25 cellular contexts compared by ENCODE assay signal in the genomic region with DNA sequence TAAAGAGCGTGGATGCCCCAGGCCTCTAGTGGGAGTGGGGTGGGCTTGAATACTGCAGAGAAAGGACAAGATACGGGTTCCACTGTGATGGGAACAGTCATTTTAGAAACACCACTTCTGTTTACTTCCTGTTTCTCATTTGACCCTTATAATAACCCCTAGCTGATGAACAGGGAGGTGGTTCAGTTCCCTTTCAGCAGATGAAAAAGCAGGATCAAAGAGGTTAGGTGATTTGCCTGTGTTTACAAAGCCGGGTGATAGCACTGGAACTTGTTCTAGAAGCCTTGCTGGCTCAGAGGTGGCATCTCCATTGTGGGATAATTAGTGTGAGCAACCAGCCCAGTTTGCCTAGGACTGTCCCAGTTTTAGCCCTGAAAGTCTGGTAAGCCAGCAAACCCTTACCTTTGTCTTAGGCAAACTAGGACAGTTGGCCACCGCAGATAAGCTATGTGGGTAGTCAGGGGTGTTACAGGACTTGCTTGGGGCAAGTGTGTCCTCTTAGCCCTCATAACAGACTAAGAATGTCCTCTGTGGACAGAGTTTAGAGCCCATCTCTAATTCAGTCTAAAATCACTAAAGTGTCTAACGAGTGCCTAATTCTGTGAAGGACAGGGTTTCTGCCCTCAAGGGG. TPM values are rescaled to one million over a fixed set of nuclear protein-coding genes. Genes with fewer than 3 reads are reported as not detected.
DNase-seq lines count a peak whose midpoint lies in the region; ATAC-seq, FAIRE-seq and TF ChIP-seq lines count a peak whose summit lies in the region.
"Had no signal": no experiment of that assay in that cellular context is flagged by ENCODE, and none has a peak within 500 bp of the region (broad histone marks: within the 10 kb centered on the region; RNA-seq: fewer than 3 reads in every experiment).

No MANE protein-coding gene starts in this region.

- TF ChIP-seq EP300 in HepG2 (IDR thresholded peaks at IDR 0.05; ENCODE audit: low read depth in 2 of 2, low read length in 2 of 2), result peak in 1 of 2 experiments; percentile 44; a peak in 1 of 4 replicates
- TF ChIP-seq EP300 in HepG2 (CRISPR knock-in tag; IDR thresholded peaks at IDR 0.05; ENCODE audit: borderline replicate concordance), result no peak

- CTCF ChIA-PET in HepG2 (lab: Yijun Ruan, JAX; ENCODE audit: low intra/inter-chr PET ratio, low total read pairs), result no interaction called here

- POLR2A ChIA-PET in HepG2 (lab: Yijun Ruan, JAX), result interaction anchor here (11.4 kb wide), 1 partner anchor 23 kb away, joined by 827 read pairs; a partner anchor contains a TSS

- ATAC-seq in HepG2, result no peak
- ATAC-seq in right lobe of liver, result no peak
- ATAC-seq in GM21737 (IDR thresholded peaks at IDR 0.05; ENCODE audit: unreplicated experiment), result no peak
- ATAC-seq: activated CD8-positive, alpha-beta memory T cell treated with anti-CD3 and anti-CD28 coated beads, Interleukin-2, amount 10 ng/mL, durations not matched to agents 7 days and 5 days; gastroesophageal sphincter; natural killer cell treated with Interleukin-12 subunit alpha and Interleukin-12 subunit beta and Interleukin-15 and Interleukin-18, amount 100 ng/mL, for 72 hours had no signal

- H4K20me1 ChIP-seq in HepG2 (ENCODE audit: insufficient read depth, low read length), result no peaks in the 10 kb centered on the region; the same call in 1 of the 2 replicates
- H4K20me1 ChIP-seq in OCI-LY3 (ENCODE audit: insufficient read depth, low read length), result no peaks in the 10 kb centered on the region

- H3K4me1 ChIP-seq in HepG2 (ENCODE audit: insufficient read depth, low read length) (peaks cover 58% of the 10 kb centered on the region), right lobe of liver (peaks cover 0 to 59% (median 30%) of the 10 kb centered on the region in 4 donors), OCI-LY3 (ENCODE audit: low read length) (peaks cover 20% of the 10 kb centered on the region)

- in situ Hi-C loops in HepG2 (cut with HindIII; ENCODE audit: extremely low pct_ligation_motif_present, low pct_unique_long_range_greater_than_20kb), result no loop called here

- no peak overlapping the region for H2AFZ ChIP-seq in HepG2 (ENCODE audit: low read length)
- H2AFZ ChIP-seq in OCI-LY3 (ENCODE audit: low read depth, low read length), result no peak overlapping the region

- H3K27ac ChIP-seq in HepG2 (ENCODE audit: extremely low read length, insufficient read depth, low read length), result no peak overlapping the region
- peak overlapping the region in 1 of 3 donors; percentile 13 for H3K27ac ChIP-seq in right lobe of liver
- no peak overlapping the region for H3K27ac ChIP-seq in OCI-LY3 (ENCODE audit: low read length)
- peak overlapping the region; percentile 38 for H3K27ac ChIP-seq in layer of hippocampus (ENCODE audit: low read depth, low read length)

- TF ChIP-seq RAD21 in HepG2 (CRISPR knock-in tag; IDR thresholded peaks at IDR 0.05), result no peak

- no peak for FAIRE-seq in HepG2 (lab: Jason Lieb, UNC)
- FAIRE-seq: TTC549 had no signal

- H3K36me3 ChIP-seq in HepG2 (replicated peaks in 1 of 2; ENCODE audit: control insufficient read depth in 1 of 2, insufficient read depth in 2 of 2, low read length in 2 of 2), result peaks cover 49 to 64% of the 10 kb centered on the region in 2 experiments
- H3K36me3 ChIP-seq in right lobe of liver, result peaks cover 0 to 62% (median 38%) of the 10 kb centered on the region in 4 donors
- H3K36me3 ChIP-seq in OCI-LY3 (replicated peaks; ENCODE audit: low read depth, low read length), result no peaks in the 10 kb centered on the region

- no peak for TF ChIP-seq POLR2A in HepG2 (IDR thresholded peaks at IDR 0.05; ENCODE audit: insufficient read depth in 1 of 2, low read depth in 2 of 2, low read length in 2 of 2)
- TF ChIP-seq POLR2A in right lobe of liver (IDR thresholded peaks at IDR 0.05), result no peak

- WGBS in HepG2 (ENCODE audit: low lambda C conversion rate), result 79% methylated on average over 5 of the region's 5 CpGs
- WGBS in right lobe of liver (ENCODE audit: insufficient coverage, low coverage, low lambda C conversion rate, missing lambda C conversion rate), result 54% methylated on average over 4 of the region's 5 CpGs

- H3K27me3 ChIP-seq in HepG2 (ENCODE audit: control insufficient read depth in 1 of 2, insufficient read depth in 2 of 2, low read length in 2 of 2) (no peaks in the 10 kb centered on the region), right lobe of liver (no peaks in the 10 kb centered on the region), OCI-LY3 (ENCODE audit: low read depth, low read length) (no peaks in the 10 kb centered on the region), layer of hippocampus (ENCODE audit: control insufficient read depth, insufficient read depth, low read length) (no peaks in the 10 kb centered on the region)
- H3K27me3 ChIP-seq: gastroesophageal sphincter had no signal

- intact Hi-C loops in HepG2 (cut with micrococcal nuclease; ENCODE audit: unreplicated experiment) (no loop called here), right lobe of liver (cut with DNase I) (no loop called here)

- no peak overlapping the region for H3K9ac ChIP-seq in HepG2 (ENCODE audit: insufficient read depth, low read depth, low read length)
- no peak overlapping the region for H3K9ac ChIP-seq in OCI-LY3 (ENCODE audit: low read length)

- H3K4me3 ChIP-seq in HepG2 (replicated peaks in 1 of 3; ENCODE audit: insufficient read depth in 1 of 3, low read depth in 2 of 3, low read length in 3 of 3) (no peak overlapping the region), right lobe of liver (no peak overlapping the region), OCI-LY3 (ENCODE audit: low read length) (no peak overlapping the region)
- H3K4me3 ChIP-seq: gastroesophageal sphincter had no signal

- H3K79me2 ChIP-seq in HepG2 (ENCODE audit: insufficient read depth, low read length), result peaks cover 3% of the 10 kb centered on the region
- H3K79me2 ChIP-seq in OCI-LY3 (ENCODE audit: low read length), result no peaks in the 10 kb centered on the region

- no TSS peak for BruUV-seq in HepG2 (replicated peaks; lab: Mats Ljungman, UMichigan)

- DNase-seq in HepG2 (ENCODE audit: low spot score) (peak; percentile 67), right lobe of liver (no peak), NCI-H82 treated with DMSO at 0.1 percent for 48 hours (lab: John Stamatoyannopoulos, UW; ENCODE audit: unreplicated experiment) (no peak), activated gamma-delta T cell treated with Interleukin-2 at 50 U/mL for 16 hours (no peak), NCI-H748 (lab: John Stamatoyannopoulos, UW; ENCODE audit: unreplicated experiment) (no peak)
- DNase-seq: activated CD4-positive, alpha-beta T cell treated with anti-CD3 and anti-CD28 coated beads for 48 hours; activated CD8-positive, alpha-beta memory T cell treated with anti-CD3 and anti-CD28 coated beads, Interleukin-2, amount 10 ng/mL, durations not matched to agents 7 days and 5 days; erythroblast; NCI-H1436; NCI-H2171; NCI-H69; posterior cingulate gyrus; stimulated activated CD4-positive, alpha-beta T cell treated with anti-CD3 and anti-CD28 coated beads, Interleukin-2, amount 100 ng/mL, for 48 hours; SW 1271 had no signal

- H3K9me3 ChIP-seq in HepG2 (ENCODE audit: low read length) (no peaks in the 10 kb centered on the region), right lobe of liver (no peaks in the 10 kb centered on the region), OCI-LY3 (ENCODE audit: insufficient read depth, low read length) (no peaks in the 10 kb centered on the region)
- H3K9me3 ChIP-seq: gastroesophageal sphincter had no signal

- TF ChIP-seq CTCF in HepG2 (CRISPR knock-in tag; IDR thresholded peaks at IDR 0.05) (no peak), right lobe of liver (IDR thresholded peaks at IDR 0.05) (no peak), OCI-LY3 (IDR thresholded peaks at IDR 0.05; ENCODE audit: low read depth, low read length) (no peak)

- H3K4me2 ChIP-seq in HepG2 (ENCODE audit: low read depth, low read length) (no peak overlapping the region; the same call in 1 of the 2 replicates), OCI-LY3 (ENCODE audit: low read length) (peak overlapping the region; percentile 33)

RNA-seq across cellular contexts. Expression of a gene that starts 7.5 kb away (rescaled TPM):
- total RNA-seq in HepG2 (2016; rRNA removed; fragmentation: Illumina TruSeq; extraction: Trizol) (not detected in 2 replicates), right lobe of liver (not detected)
- total RNA-seq in HepG2 (2016; cell fraction: cytosol; rRNA removed; fragmentation: Illumina TruSeq; extraction: Trizol; ENCODE audit: low read depth), result not detected in 2 replicates
- total RNA-seq in HepG2 (2016; cell fraction: insoluble cytoplasmic fraction; rRNA removed; fragmentation: Illumina TruSeq; extraction: Trizol), result not detected in 2 replicates
- not detected in 2 replicates for total RNA-seq in HepG2 (2016; cell fraction: membrane; rRNA removed; fragmentation: Illumina TruSeq; extraction: Trizol)
- total RNA-seq in HepG2 (2016; cell fraction: nucleus; rRNA removed; fragmentation: Illumina TruSeq; extraction: Trizol), result not detected in 2 replicates
- 0.20 TPM in 1 of 2 replicates, not detected in the other for polyA plus RNA-seq in HepG2 (2011; rRNA removed)
- not detected in 2 replicates for polyA plus RNA-seq in HepG2 (2011; cell fraction: cytosol; rRNA removed)
- polyA plus RNA-seq in HepG2 (2011; cell fraction: nucleus; rRNA removed), result not detected in 2 replicates
- not detected in 2 replicates for polyA plus RNA-seq in HepG2 (2012)
- polyA plus RNA-seq in HepG2 (2016; cell fraction: cytosol; fragmentation: Illumina TruSeq; extraction: Trizol; ENCODE audit: low read depth), result not detected in 2 replicates
- polyA plus RNA-seq in HepG2 (2016; cell fraction: insoluble cytoplasmic fraction; fragmentation: Illumina TruSeq; extraction: Trizol; ENCODE audit: low read depth), result not detected in 2 replicates
- not detected in 2 replicates for polyA plus RNA-seq in HepG2 (2016; cell fraction: membrane; fragmentation: Illumina TruSeq; extraction: Trizol; ENCODE audit: low read depth)
- not detected in 2 replicates for polyA plus RNA-seq in HepG2 (2016; cell fraction: nucleus; fragmentation: Illumina TruSeq; extraction: Trizol; ENCODE audit: insufficient read depth, low read depth)
- polyA minus RNA-seq in HepG2 (2011; rRNA and poly(A)+ RNA removed; ENCODE audit: low replicate concordance), result not detected in 2 replicates
- not detected in 2 replicates for polyA minus RNA-seq in HepG2 (2011; cell fraction: cytosol; rRNA and poly(A)+ RNA removed)
- not detected in 2 replicates for polyA minus RNA-seq in HepG2 (2011; cell fraction: nucleus; rRNA and poly(A)+ RNA removed)
- total RNA-seq: activated CD8-positive, alpha-beta memory T cell treated with anti-CD3 and anti-CD28 coated beads, Interleukin-2, amount 10 ng/mL, durations not matched to agents 7 days and 5 days; activated T-helper 2 cell treated with anti-CD3 and anti-CD28 coated beads, Interferon-gamma antibody, Interleukin-2, Interleukin-4, amounts not matched to agents 10 μg/mL and 5 μg/mL and 100 μg/mL, durations not matched to agents 14 hours and 24 hours and 36 hours; gastroesophageal sphincter; H4; HT1080; kidney epithelial cell; mesenteric fat pad; natural killer cell treated with Interleukin-12 subunit alpha and Interleukin-12 subunit beta and Interleukin-15 and Interleukin-18, amount 100 ng/mL, for 72 hours had no signal

RNA-seq across cellular contexts. Expression of a gene that starts 26.6 kb away (rescaled TPM):
- 14.7 and 16.5 TPM in 2 replicates for total RNA-seq in HepG2 (2016; rRNA removed; fragmentation: Illumina TruSeq; extraction: Trizol)
- total RNA-seq in HepG2 (2016; cell fraction: cytosol; rRNA removed; fragmentation: Illumina TruSeq; extraction: Trizol; ENCODE audit: low read depth), result 7.0 and 7.1 TPM in 2 replicates
- 12.6 and 13.0 TPM in 2 replicates for total RNA-seq in HepG2 (2016; cell fraction: insoluble cytoplasmic fraction; rRNA removed; fragmentation: Illumina TruSeq; extraction: Trizol)
- total RNA-seq in HepG2 (2016; cell fraction: membrane; rRNA removed; fragmentation: Illumina TruSeq; extraction: Trizol), result 9.7 and 10.2 TPM in 2 replicates
- 47.7 and 58.7 TPM in 2 replicates for total RNA-seq in HepG2 (2016; cell fraction: nucleus; rRNA removed; fragmentation: Illumina TruSeq; extraction: Trizol)
- 30.8 and 33.6 TPM in 2 replicates for polyA plus RNA-seq in HepG2 (2011; rRNA removed)
- 30.4 and 39.0 TPM in 2 replicates for polyA plus RNA-seq in HepG2 (2011; cell fraction: cytosol; rRNA removed)
- polyA plus RNA-seq in HepG2 (2011; cell fraction: nucleus; rRNA removed), result 188 and 243 TPM in 2 replicates
- polyA plus RNA-seq in HepG2 (2012), result 92.4 and 98.3 TPM in 2 replicates
- 2.5 TPM in 2 replicates for polyA plus RNA-seq in HepG2 (2016; cell fraction: cytosol; fragmentation: Illumina TruSeq; extraction: Trizol; ENCODE audit: low read depth)
- polyA plus RNA-seq in HepG2 (2016; cell fraction: insoluble cytoplasmic fraction; fragmentation: Illumina TruSeq; extraction: Trizol; ENCODE audit: low read depth), result 11.6 and 18.1 TPM in 2 replicates
- polyA plus RNA-seq in HepG2 (2016; cell fraction: membrane; fragmentation: Illumina TruSeq; extraction: Trizol; ENCODE audit: low read depth), result 4.9 TPM in 2 replicates
- polyA plus RNA-seq in HepG2 (2016; cell fraction: nucleus; fragmentation: Illumina TruSeq; extraction: Trizol; ENCODE audit: insufficient read depth, low read depth), result 95.2 and 99.3 TPM in 2 replicates
- polyA minus RNA-seq in HepG2 (2011; rRNA and poly(A)+ RNA removed; ENCODE audit: low replicate concordance), result 6.6 and 218 TPM in 2 replicates
- polyA minus RNA-seq in HepG2 (2011; cell fraction: cytosol; rRNA and poly(A)+ RNA removed), result 92.2 and 104 TPM in 2 replicates
- 85.0 and 102 TPM in 2 replicates for polyA minus RNA-seq in HepG2 (2011; cell fraction: nucleus; rRNA and poly(A)+ RNA removed)
- 100 to 1,000 TPM; 268 to 387 (median 301) TPM for total RNA-seq in right lobe of liver

RNA-seq across cellular contexts. Expression of a gene that starts 43.8 kb away (rescaled TPM):
- total RNA-seq in HepG2 (2016; rRNA removed; fragmentation: Illumina TruSeq; extraction: Trizol) (19.4 and 28.0 TPM in 2 replicates), right lobe of liver (100 to 1,000 TPM in 3 of 6 experiments, 10 to 100 TPM in 3; 61.8 to 108 (median 94.7) TPM)
- total RNA-seq in HepG2 (2016; cell fraction: cytosol; rRNA removed; fragmentation: Illumina TruSeq; extraction: Trizol; ENCODE audit: low read depth), result 6.8 and 8.2 TPM in 2 replicates
- total RNA-seq in HepG2 (2016; cell fraction: insoluble cytoplasmic fraction; rRNA removed; fragmentation: Illumina TruSeq; extraction: Trizol), result 16.5 and 28.8 TPM in 2 replicates
- total RNA-seq in HepG2 (2016; cell fraction: membrane; rRNA removed; fragmentation: Illumina TruSeq; extraction: Trizol), result 12.1 and 12.8 TPM in 2 replicates
- total RNA-seq in HepG2 (2016; cell fraction: nucleus; rRNA removed; fragmentation: Illumina TruSeq; extraction: Trizol), result 25.5 and 33.3 TPM in 2 replicates
- polyA plus RNA-seq in HepG2 (2011; rRNA removed), result 62.2 and 68.7 TPM in 2 replicates
- polyA plus RNA-seq in HepG2 (2011; cell fraction: cytosol; rRNA removed), result 28.2 and 38.4 TPM in 2 replicates
- 203 and 258 TPM in 2 replicates for polyA plus RNA-seq in HepG2 (2011; cell fraction: nucleus; rRNA removed)
- polyA plus RNA-seq in HepG2 (2012), result 33.9 and 37.3 TPM in 2 replicates
- polyA plus RNA-seq in HepG2 (2016; cell fraction: cytosol; fragmentation: Illumina TruSeq; extraction: Trizol; ENCODE audit: low read depth), result 3.4 and 3.9 TPM in 2 replicates
- 16.5 and 19.0 TPM in 2 replicates for polyA plus RNA-seq in HepG2 (2016; cell fraction: insoluble cytoplasmic fraction; fragmentation: Illumina TruSeq; extraction: Trizol; ENCODE audit: low read depth)
- 8.0 and 8.1 TPM in 2 replicates for polyA plus RNA-seq in HepG2 (2016; cell fraction: membrane; fragmentation: Illumina TruSeq; extraction: Trizol; ENCODE audit: low read depth)
- polyA plus RNA-seq in HepG2 (2016; cell fraction: nucleus; fragmentation: Illumina TruSeq; extraction: Trizol; ENCODE audit: insufficient read depth, low read depth), result 87.2 and 88.4 TPM in 2 replicates
- 65.8 and 169 TPM in 2 replicates for polyA minus RNA-seq in HepG2 (2011; rRNA and poly(A)+ RNA removed; ENCODE audit: low replicate concordance)
- 16.4 and 22.5 TPM in 2 replicates for polyA minus RNA-seq in HepG2 (2011; cell fraction: cytosol; rRNA and poly(A)+ RNA removed)
- 34.6 and 43.3 TPM in 2 replicates for polyA minus RNA-seq in HepG2 (2011; cell fraction: nucleus; rRNA and poly(A)+ RNA removed)

Comparison
In these comparisons a context has a peak if more than half of its experiments do, and no peak if none do; other contexts are left out.
1. RNA of a gene that starts 26.6 kb away (total RNA-seq): 268 to 387 TPM in right lobe of liver; 7.0 to 58.7 TPM in HepG2; every median in the first group is over 4 times any median in the second.